In the genomic region with DNA sequence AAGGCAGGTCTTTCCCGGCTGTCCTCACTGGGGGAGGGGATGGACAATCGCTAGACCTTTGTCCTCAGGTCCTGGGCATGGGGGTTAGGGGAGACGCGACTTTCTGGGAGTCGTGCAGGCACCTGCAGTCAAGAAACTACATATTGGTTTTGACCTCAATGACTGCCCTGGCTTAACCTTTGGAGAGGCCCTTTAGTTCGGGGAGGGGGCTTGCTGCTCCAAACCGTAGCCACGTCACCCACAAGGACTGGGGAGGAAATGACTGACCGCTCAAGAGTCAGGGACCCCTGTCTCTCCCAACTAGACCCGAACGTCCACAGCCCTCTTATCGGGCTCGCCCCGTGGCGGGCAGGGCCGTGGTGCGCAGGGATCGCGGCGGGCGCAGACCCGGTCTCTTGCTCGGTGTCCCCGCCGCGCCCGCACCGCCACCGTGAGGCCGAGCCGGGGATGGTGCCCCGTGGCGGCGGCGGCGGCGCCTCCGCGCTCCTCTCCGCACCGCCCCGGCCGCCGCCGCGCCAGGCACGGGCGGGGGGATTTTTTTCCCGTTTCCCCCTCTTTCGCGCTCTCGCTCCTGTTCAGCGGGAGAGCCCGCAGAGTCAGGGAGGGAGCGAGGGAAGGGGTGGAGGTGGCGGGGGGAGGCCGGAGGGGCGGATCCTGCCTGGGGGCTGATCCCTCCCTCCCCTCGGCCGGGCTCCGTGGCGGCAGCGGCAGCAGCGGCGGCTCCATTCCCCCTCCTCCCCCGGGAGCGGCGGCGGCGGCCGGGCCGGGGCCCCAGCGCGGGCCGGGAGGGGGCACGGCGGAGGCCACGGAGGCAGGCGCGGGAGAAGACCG, we compare ENCODE assay signal across 8 cellular contexts. TPM values are rescaled to one million over a fixed set of nuclear protein-coding genes. Genes with fewer than 3 reads are reported as not detected.
DNase-seq lines count a peak whose midpoint lies in the region; ATAC-seq and TF ChIP-seq lines count a peak whose summit lies in the region.

A gene (plus strand): TSS at position 696 of the 831 bp plus-strand sequence. CDS start 3,579 bp downstream, outside the sequence.

- peak; percentile 53 for ATAC-seq in GM21825 (IDR thresholded peaks at IDR 0.05; ENCODE audit: unreplicated experiment)
- peak; percentile 88 for ATAC-seq in gastroesophageal sphincter

- no peaks in the 10 kb centered on the region for H3K9me3 ChIP-seq in Loucy (ENCODE audit: insufficient read depth, low read depth, low read length)
- 0 out of 2 replicates have a peak, but pooled peaks cover 4% of the 10 kb centered on the region for H3K9me3 ChIP-seq in SJSA1 (replicated peaks)
- no peaks in the 10 kb centered on the region for H3K9me3 ChIP-seq in gastroesophageal sphincter
- no peaks in the 10 kb centered on the region for H3K9me3 ChIP-seq in neutrophil
- no peaks in the 10 kb centered on the region for H3K9me3 ChIP-seq in subcutaneous abdominal adipose tissue (ENCODE audit: control insufficient read depth in 5 of 5, low read length in 5 of 5)

- peak within 1 kb of the TSS; percentile 93 for H3K4me2 ChIP-seq in Loucy (ENCODE audit: low read depth, low read length, poor library complexity, severe bottlenecking)

- H3K36me3 ChIP-seq in Loucy (ENCODE audit: insufficient read depth, low read length) (peaks cover 10% of the 10 kb centered on the region; the same call in 1 of the 2 replicates), SJSA1 (peaks cover 19% of the 10 kb centered on the region), gastroesophageal sphincter (peaks cover 0 to 14% of the 10 kb centered on the region in 2 donors), neutrophil (peaks cover 11% of the 10 kb centered on the region), subcutaneous abdominal adipose tissue (ENCODE audit: control insufficient read depth in 5 of 5, insufficient read depth in 5 of 5, low read length in 5 of 5) (peaks cover 0 to 13% (median 12%) of the 10 kb centered on the region in 5 donors)

- H3K4me1 ChIP-seq in Loucy (ENCODE audit: insufficient read depth, low read length, poor library complexity, severe bottlenecking) (peaks cover 34% of the 10 kb centered on the region), SJSA1 (replicated peaks) (peaks cover 14% of the 10 kb centered on the region), gastroesophageal sphincter (peaks cover 2 to 33% (median 4%) of the 10 kb centered on the region in 3 donors), neutrophil (ENCODE audit: control insufficient read depth in 1 of 2, insufficient read depth in 1 of 2, low read depth in 1 of 2, low read length in 1 of 2) (peaks cover 21 to 26% of the 10 kb centered on the region in 2 experiments), subcutaneous abdominal adipose tissue (ENCODE audit: control insufficient read depth in 5 of 5, insufficient read depth in 5 of 5, low read length in 5 of 5) (peaks cover 0 to 17% (median 13%) of the 10 kb centered on the region in 5 donors)

- peak within 1 kb of the TSS; percentile 79 for H3K4me3 ChIP-seq in Loucy (ENCODE audit: low read length, poor library complexity, severe bottlenecking)
- peak within 1 kb of the TSS; percentile 84 for H3K4me3 ChIP-seq in SJSA1
- H3K4me3 ChIP-seq in gastroesophageal sphincter = peak within 1 kb of the TSS; percentile 85 to 89
- H3K4me3 ChIP-seq in neutrophil (ENCODE audit: low read depth in 1 of 2, low read length in 1 of 2) = peak within 1 kb of the TSS; percentile 77 to 82
- H3K4me3 ChIP-seq in subcutaneous abdominal adipose tissue (ENCODE audit: low read depth in 1 of 5, low read length in 5 of 5) = peak within 1 kb of the TSS; percentile 72 to 86 (median 81)

- H3K27me3 ChIP-seq in Loucy (ENCODE audit: insufficient read depth, low read length, poor library complexity, severe bottlenecking) (no peaks in the 10 kb centered on the region), SJSA1 (replicated peaks) (peaks cover 21% of the 10 kb centered on the region), gastroesophageal sphincter (no peaks in the 10 kb centered on the region), neutrophil (no peaks in the 10 kb centered on the region), subcutaneous abdominal adipose tissue (ENCODE audit: control insufficient read depth in 5 of 5, insufficient read depth in 4 of 5, low read length in 5 of 5) (no peaks in the 10 kb centered on the region)

- H3K79me2 ChIP-seq in Loucy (ENCODE audit: insufficient read depth, low read length) = peaks cover 42% of the 10 kb centered on the region

- H4K20me1 ChIP-seq in Loucy (ENCODE audit: insufficient read depth, low read length, poor library complexity, severe bottlenecking) = peaks cover 7% of the 10 kb centered on the region

- no peaks in the 10 kb centered on the region for H3F3A ChIP-seq in Loucy (ENCODE audit: low read depth)

- WGBS in gastroesophageal sphincter (ENCODE audit: low coverage in 1 of 2), 2 donors = 0 to 9% methylated on average over 5 of the region's 81 CpGs

- peak within 1 kb of the TSS; percentile 81 for H3K27ac ChIP-seq in SJSA1
- H3K27ac ChIP-seq in gastroesophageal sphincter = peak within 1 kb of the TSS; percentile 93 to 99 (median 98)
- peak within 1 kb of the TSS; percentile 96 for H3K27ac ChIP-seq in neutrophil
- peak within 1 kb of the TSS; percentile 84 for H3K27ac ChIP-seq in subcutaneous abdominal adipose tissue (ENCODE audit: low read depth, low read length)

- H2AFZ ChIP-seq in Loucy (ENCODE audit: low read length) = no peak within 1 kb of the TSS; the same call in 1 of the 2 replicates

- H3K9ac ChIP-seq in Loucy (ENCODE audit: low read depth, low read length, poor library complexity, severe bottlenecking) (peak within 1 kb of the TSS; percentile 82), subcutaneous abdominal adipose tissue (ENCODE audit: low read length in 5 of 5) (peak within 1 kb of the TSS; percentile 64 to 85 (median 75))

- no peak for TF ChIP-seq EP300 in gastroesophageal sphincter (IDR thresholded peaks at IDR 0.05)

- peak; percentile 57 for DNase-seq in DMS53 treated with DMSO at 0.1 percent for 48 hours (lab: John Stamatoyannopoulos, UW; ENCODE audit: unreplicated experiment)
- peak; percentile 64 to 83 for DNase-seq in SJSA1 (ENCODE audit: low read depth in 1 of 2, low spot score in 2 of 2)
- peak; percentile 76 for DNase-seq in activated naive CD4-positive, alpha-beta T cell treated with Interleukin-2 at 50 U/mL for 16 hours

- H3K9me2 ChIP-seq in Loucy (replicated peaks; ENCODE audit: low read depth, low read length) = no peaks in the 10 kb centered on the region

- TF ChIP-seq CTCF in Loucy (conservative IDR thresholded peaks at IDR 0.05; ENCODE audit: low read length) (peak; percentile 55), gastroesophageal sphincter (IDR thresholded peaks at IDR 0.05) (peak in 3 of 4 experiments; percentile 75 to 94 (median 91)), neutrophil (IDR thresholded peaks at IDR 0.05) (peak; percentile 95)

- TF ChIP-seq POLR2A in gastroesophageal sphincter (IDR thresholded peaks at IDR 0.05) = peak in 1 of 2 donors; percentile 55

RNA-seq across cellular contexts. Expression of the gene that starts here (rescaled TPM):
- total RNA-seq in SJSA1 (2014; rRNA removed; shearing (Covaris generic)) = 12.5 and 13.0 TPM in 2 replicates
- 10 to 100 TPM; 19.0 to 36.7 (median 20.4) TPM for total RNA-seq in gastroesophageal sphincter

Comparison
In these comparisons a context has a peak if more than half of its experiments do, and no peak if none do; other contexts are left out.
1. Peak in every context shown above with its lines: DNase-seq, ATAC-seq, H3K4me3 ChIP-seq and H3K27ac ChIP-seq.